In the genomic region with DNA sequence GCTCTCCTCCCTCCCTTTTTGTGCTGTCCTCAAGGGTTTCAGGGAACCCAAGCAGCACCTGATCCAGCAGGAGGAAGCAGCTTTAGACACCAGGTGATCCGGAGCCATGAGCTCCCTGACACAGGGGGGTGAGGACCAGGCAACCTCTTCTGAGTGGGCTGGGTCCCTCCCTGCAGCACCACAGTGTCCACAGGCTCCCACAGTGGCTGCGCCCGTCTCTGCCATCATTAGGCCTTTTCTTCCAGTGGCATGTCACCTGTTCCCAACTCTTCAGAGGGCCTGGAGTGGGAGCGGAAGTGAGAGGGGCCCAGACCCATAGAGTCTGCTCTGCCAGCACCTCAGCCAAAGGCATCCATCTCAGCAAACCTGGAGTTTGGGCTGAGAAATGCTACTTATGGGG, we compare ENCODE assay signal across 39 cellular contexts. TPM values are rescaled to one million over a fixed set of nuclear protein-coding genes. Genes with fewer than 3 reads are reported as not detected.
"Had no signal": no experiment of that assay in that cellular context is flagged by ENCODE, and none has a peak within 500 bp of the region (broad histone marks: within the 10 kb centered on the region; RNA-seq: fewer than 3 reads in every experiment).

No MANE protein-coding gene starts in this region.

- H3K9me3 ChIP-seq: adrenal gland, body of pancreas, breast epithelium had no signal

- H3K36me3 Mint-ChIP-seq: activated CD4-positive, alpha-beta memory T cell treated with anti-CD3 and anti-CD28 coated beads for 36 hours; activated naive CD4-positive, alpha-beta T cell treated with anti-CD3 and anti-CD28 coated beads, Interleukin-2, amount 50 U/mL, for 72 hours; activated naive CD8-positive, alpha-beta T cell treated with anti-CD3 and anti-CD28 coated beads for 36 hours had no signal

- ATAC-seq: activated CD8-positive, alpha-beta T cell treated with anti-CD3 and anti-CD28 coated beads for 36 hours; activated naive CD4-positive, alpha-beta T cell treated with anti-CD3 and anti-CD28 coated beads, Interleukin-2, amount 50 U/mL, for 72 hours; activated T-cell treated with anti-CD3 and anti-CD28 coated beads, Interleukin-2, amount 50 U/mL, for 4 hours; activated T-cell treated with anti-CD3 and anti-CD28 coated beads, Interleukin-2, amount 50 U/mL, for 72 hours; activated T-helper 17 cell treated with anti-CD3 and anti-CD28 coated beads, Interleukin-2, amount 50 U/mL, for 72 hours; body of pancreas had no signal

- H3K9me3 Mint-ChIP-seq: activated B cell treated with CpG ODN at 0.5 μM for 24 hours; activated CD4-positive, alpha-beta memory T cell treated with anti-CD3 and anti-CD28 coated beads for 36 hours; activated CD4-positive, alpha-beta T cell treated with anti-CD3 and anti-CD28 coated beads, Interleukin-2, amount 10 ng/mL, durations not matched to agents 24 days and 14 days; activated CD8-positive, alpha-beta T cell treated with anti-CD3 and anti-CD28 coated beads for 36 hours; activated naive CD4-positive, alpha-beta T cell treated with anti-CD3 and anti-CD28 coated beads for 36 hours; activated naive CD4-positive, alpha-beta T cell treated with anti-CD3 and anti-CD28 coated beads, Interleukin-2, amount 50 U/mL, for 72 hours; activated naive CD8-positive, alpha-beta T cell treated with anti-CD3 and anti-CD28 coated beads for 36 hours; activated T-cell treated with anti-CD3 and anti-CD28 coated beads, Interleukin-2, amount 50 U/mL, for 4 hours; activated T-cell treated with anti-CD3 and anti-CD28 coated beads, Interleukin-2, amount 50 U/mL, for 72 hours; activated T-helper 1 cell treated with anti-CD3 and anti-CD28 coated beads, Interleukin-12 subunit alpha, Interleukin-12 subunit beta, Interleukin-2, Interleukin-4 antibody, amounts not matched to agents 30 ng/mL and 10 ng/mL and 1 ng/mL, durations not matched to agents 14 hours and 24 hours and 36 hours; activated T-helper 17 cell treated with anti-CD3 and anti-CD28 coated beads, Interleukin-2, amount 50 U/mL, for 72 hours; central memory CD8-positive, alpha-beta T cell; T-helper 1 cell treated with Interleukin-12 subunit alpha and Interleukin-12 subunit beta and Interleukin-4 antibody, amounts not matched to agents 30 μg/mL and 1 μg/mL, for 36 hours; T-helper 2 cell treated with Interferon-gamma antibody and Interleukin-4, amounts not matched to agents 5 μg/mL and 100 μg/mL, for 36 hours had no signal

- H3K36me3 ChIP-seq: adrenal gland, brain microvascular endothelial cell, breast epithelium had no signal

- DNase-seq: activated B cell treated with CpG ODN at 0.5 μM for 24 hours; activated CD4-positive, alpha-beta memory T cell treated with anti-CD3 and anti-CD28 coated beads for 36 hours; activated CD4-positive, alpha-beta T cell treated with anti-CD3 and anti-CD28 coated beads for 4 hours; activated CD4-positive, alpha-beta T cell treated with anti-CD3 and anti-CD28 coated beads, Interleukin-2, amount 10 ng/mL, durations not matched to agents 24 days and 14 days; activated CD4-positive, alpha-beta T cell treated with anti-CD3 and anti-CD28 coated beads, Interleukin-2, amount 50 U/mL, for 1 hour; activated CD4-positive, alpha-beta T cell treated with anti-CD3 and anti-CD28 coated beads, Interleukin-2, amount 50 U/mL, for 4 hours; activated CD4-positive, CD25-positive, alpha-beta regulatory T cell treated with anti-CD3 and anti-CD28 coated beads, Interleukin-2, amount 50 U/mL, for 72 hours; activated CD8-positive, alpha-beta memory T cell treated with anti-CD3 and anti-CD28 coated beads, Interleukin-2, amount 50 U/mL, for 4 hours; activated CD8-positive, alpha-beta T cell treated with anti-CD3 and anti-CD28 coated beads for 36 hours; activated effector memory CD4-positive, alpha-beta T cell treated with anti-CD3 and anti-CD28 coated beads, Interleukin-2, amount 50 U/mL, for 16 hours; activated gamma-delta T cell treated with Interleukin-2 at 50 U/mL for 16 hours; activated naive CD4-positive, alpha-beta T cell; activated naive CD4-positive, alpha-beta T cell treated with anti-CD3 and anti-CD28 coated beads for 36 hours; activated naive CD4-positive, alpha-beta T cell treated with anti-CD3 and anti-CD28 coated beads, Interleukin-2, amount 50 U/mL, for 16 hours; activated naive CD8-positive, alpha-beta T cell treated with anti-CD3 and anti-CD28 coated beads for 36 hours; activated T-cell treated with anti-CD3 and anti-CD28 coated beads for 4 hours; activated T-cell treated with anti-CD3 and anti-CD28 coated beads, Interleukin-2, amount 50 U/mL, for 1 hour; activated T-cell treated with anti-CD3 and anti-CD28 coated beads, Interleukin-2, amount 50 U/mL, for 4 hours; activated T-cell treated with anti-CD3 and anti-CD28 coated beads, Interleukin-2, amount 50 U/mL, for 72 hours; adrenal gland; amniotic stem cell; aorta; body of pancreas; brain microvascular endothelial cell; caudate nucleus; cerebellar nuclear complex; T-helper 1 cell; T-helper 2 cell; T-helper 9 cell had no signal

- H3K27ac Mint-ChIP-seq: activated B cell treated with CpG ODN at 0.5 μM for 24 hours; activated CD4-positive, alpha-beta memory T cell treated with anti-CD3 and anti-CD28 coated beads for 36 hours; activated CD4-positive, alpha-beta T cell treated with anti-CD3 and anti-CD28 coated beads, Interleukin-2, amount 10 ng/mL, durations not matched to agents 24 days and 14 days; activated CD8-positive, alpha-beta T cell treated with anti-CD3 and anti-CD28 coated beads for 36 hours; activated naive CD4-positive, alpha-beta T cell treated with anti-CD3 and anti-CD28 coated beads for 36 hours; activated naive CD8-positive, alpha-beta T cell treated with anti-CD3 and anti-CD28 coated beads for 36 hours; activated T-cell treated with anti-CD3 and anti-CD28 coated beads, Interleukin-2, amount 50 U/mL, for 72 hours; activated T-helper 1 cell treated with anti-CD3 and anti-CD28 coated beads, Interleukin-12 subunit alpha, Interleukin-12 subunit beta, Interleukin-2, Interleukin-4 antibody, amounts not matched to agents 30 ng/mL and 10 ng/mL and 1 ng/mL, durations not matched to agents 14 hours and 24 hours and 36 hours; activated T-helper 17 cell treated with anti-CD3 and anti-CD28 coated beads, Interleukin-2, amount 50 U/mL, for 72 hours; T-helper 1 cell treated with Interleukin-12 subunit alpha and Interleukin-12 subunit beta and Interleukin-4 antibody, amounts not matched to agents 30 μg/mL and 1 μg/mL, for 36 hours; T-helper 2 cell treated with Interferon-gamma antibody and Interleukin-4, amounts not matched to agents 5 μg/mL and 100 μg/mL, for 36 hours had no signal

- H3K27me3 Mint-ChIP-seq: activated CD8-positive, alpha-beta T cell treated with anti-CD3 and anti-CD28 coated beads for 36 hours; activated naive CD8-positive, alpha-beta T cell treated with anti-CD3 and anti-CD28 coated beads for 36 hours had no signal

- H3K4me1 Mint-ChIP-seq: activated B cell treated with CpG ODN at 0.5 μM for 24 hours; activated CD4-positive, alpha-beta T cell treated with anti-CD3 and anti-CD28 coated beads, Interleukin-2, amount 10 ng/mL, durations not matched to agents 24 days and 14 days; activated naive CD8-positive, alpha-beta T cell treated with anti-CD3 and anti-CD28 coated beads for 36 hours; activated T-helper 17 cell treated with anti-CD3 and anti-CD28 coated beads, Interleukin-2, amount 50 U/mL, for 72 hours; central memory CD8-positive, alpha-beta T cell had no signal

- H3K27ac ChIP-seq: adrenal gland, body of pancreas, brain microvascular endothelial cell, breast epithelium, VCaP had no signal

- H3K27me3 ChIP-seq: body of pancreas, breast epithelium had no signal

- H3K4me3 Mint-ChIP-seq: activated B cell treated with CpG ODN at 0.5 μM for 24 hours; activated CD4-positive, alpha-beta memory T cell treated with anti-CD3 and anti-CD28 coated beads for 36 hours; activated CD4-positive, alpha-beta T cell treated with anti-CD3 and anti-CD28 coated beads, Interleukin-2, amount 10 ng/mL, durations not matched to agents 24 days and 14 days; activated CD8-positive, alpha-beta T cell treated with anti-CD3 and anti-CD28 coated beads for 36 hours; activated naive CD4-positive, alpha-beta T cell treated with anti-CD3 and anti-CD28 coated beads for 36 hours; activated naive CD8-positive, alpha-beta T cell treated with anti-CD3 and anti-CD28 coated beads for 36 hours; activated T-cell treated with anti-CD3 and anti-CD28 coated beads, Interleukin-2, amount 50 U/mL, for 4 hours; activated T-cell treated with anti-CD3 and anti-CD28 coated beads, Interleukin-2, amount 50 U/mL, for 72 hours; activated T-helper 1 cell treated with anti-CD3 and anti-CD28 coated beads, Interleukin-12 subunit alpha, Interleukin-12 subunit beta, Interleukin-2, Interleukin-4 antibody, amounts not matched to agents 30 ng/mL and 10 ng/mL and 1 ng/mL, durations not matched to agents 14 hours and 24 hours and 36 hours; activated T-helper 17 cell treated with anti-CD3 and anti-CD28 coated beads, Interleukin-2, amount 50 U/mL, for 72 hours; central memory CD8-positive, alpha-beta T cell; T-helper 1 cell treated with Interleukin-12 subunit alpha and Interleukin-12 subunit beta and Interleukin-4 antibody, amounts not matched to agents 30 μg/mL and 1 μg/mL, for 36 hours; T-helper 2 cell treated with Interferon-gamma antibody and Interleukin-4, amounts not matched to agents 5 μg/mL and 100 μg/mL, for 36 hours had no signal

- H3K4me1 ChIP-seq: adrenal gland, body of pancreas, breast epithelium had no signal

- H3K4me3 ChIP-seq: adrenal gland, body of pancreas, breast epithelium had no signal

RNA-seq across cellular contexts. Expression of gene KRT76, which starts 0.4 kb away (rescaled TPM):
- total RNA-seq: activated B cell treated with CpG ODN at 0.5 μM for 24 hours; activated CD4-positive, alpha-beta memory T cell treated with anti-CD3 and anti-CD28 coated beads for 36 hours; activated CD4-positive, alpha-beta T cell treated with anti-CD3 and anti-CD28 coated beads, Interleukin-2, amount 10 ng/mL, durations not matched to agents 24 days and 14 days; activated CD8-positive, alpha-beta memory T cell treated with anti-CD3 and anti-CD28 coated beads for 36 hours; activated CD8-positive, alpha-beta T cell treated with anti-CD3 and anti-CD28 coated beads for 36 hours; activated naive CD4-positive, alpha-beta T cell treated with anti-CD3 and anti-CD28 coated beads for 36 hours; activated naive CD4-positive, alpha-beta T cell treated with anti-CD3 and anti-CD28 coated beads, Interleukin-2, amount 50 U/mL, for 72 hours; activated naive CD8-positive, alpha-beta T cell treated with anti-CD3 and anti-CD28 coated beads for 36 hours; activated T-cell treated with anti-CD3 and anti-CD28 coated beads, Interleukin-2, amount 50 U/mL, for 4 hours; activated T-cell treated with anti-CD3 and anti-CD28 coated beads, Interleukin-2, amount 50 U/mL, for 72 hours; activated T-helper 1 cell treated with anti-CD3 and anti-CD28 coated beads, Interleukin-12 subunit alpha, Interleukin-12 subunit beta, Interleukin-2, Interleukin-4 antibody, amounts not matched to agents 30 ng/mL and 10 ng/mL and 1 ng/mL, durations not matched to agents 14 hours and 24 hours and 36 hours; activated T-helper 17 cell treated with anti-CD3 and anti-CD28 coated beads, Interleukin-2, amount 50 U/mL, for 72 hours; adrenal gland; aorta; astrocyte; body of pancreas; breast epithelium had no signal
- polyA plus RNA-seq: adrenal gland, aorta had no signal

RNA-seq across cellular contexts. Expression of gene KRT3, which starts 18.4 kb away (rescaled TPM):
- total RNA-seq: activated B cell treated with CpG ODN at 0.5 μM for 24 hours; activated CD4-positive, alpha-beta memory T cell treated with anti-CD3 and anti-CD28 coated beads for 36 hours; activated CD8-positive, alpha-beta memory T cell treated with anti-CD3 and anti-CD28 coated beads for 36 hours; activated CD8-positive, alpha-beta T cell treated with anti-CD3 and anti-CD28 coated beads for 36 hours; activated naive CD4-positive, alpha-beta T cell treated with anti-CD3 and anti-CD28 coated beads for 36 hours; activated naive CD8-positive, alpha-beta T cell treated with anti-CD3 and anti-CD28 coated beads for 36 hours; activated T-cell treated with anti-CD3 and anti-CD28 coated beads, Interleukin-2, amount 50 U/mL, for 4 hours; activated T-cell treated with anti-CD3 and anti-CD28 coated beads, Interleukin-2, amount 50 U/mL, for 72 hours; activated T-helper 17 cell treated with anti-CD3 and anti-CD28 coated beads, Interleukin-2, amount 50 U/mL, for 72 hours; adrenal gland; aorta; body of pancreas; breast epithelium had no signal
- polyA plus RNA-seq: adrenal gland, aorta had no signal

RNA-seq across cellular contexts. Expression of gene KRT4, which starts 36.4 kb away (rescaled TPM):
- total RNA-seq: activated B cell treated with CpG ODN at 0.5 μM for 24 hours; activated CD4-positive, alpha-beta memory T cell treated with anti-CD3 and anti-CD28 coated beads for 36 hours; activated CD4-positive, alpha-beta T cell treated with anti-CD3 and anti-CD28 coated beads, Interleukin-2, amount 10 ng/mL, durations not matched to agents 24 days and 14 days; activated CD8-positive, alpha-beta memory T cell treated with anti-CD3 and anti-CD28 coated beads for 36 hours; activated naive CD4-positive, alpha-beta T cell treated with anti-CD3 and anti-CD28 coated beads for 36 hours; activated naive CD4-positive, alpha-beta T cell treated with anti-CD3 and anti-CD28 coated beads, Interleukin-2, amount 50 U/mL, for 72 hours; activated T-cell treated with anti-CD3 and anti-CD28 coated beads, Interleukin-2, amount 50 U/mL, for 4 hours; activated T-helper 1 cell treated with anti-CD3 and anti-CD28 coated beads, Interleukin-12 subunit alpha, Interleukin-12 subunit beta, Interleukin-2, Interleukin-4 antibody, amounts not matched to agents 30 ng/mL and 10 ng/mL and 1 ng/mL, durations not matched to agents 14 hours and 24 hours and 36 hours; activated T-helper 17 cell treated with anti-CD3 and anti-CD28 coated beads, Interleukin-2, amount 50 U/mL, for 72 hours; aorta; astrocyte had no signal

RNA-seq across cellular contexts. Expression of gene KRT79, which starts 56.5 kb away (rescaled TPM):
- total RNA-seq: activated B cell treated with CpG ODN at 0.5 μM for 24 hours; activated CD4-positive, alpha-beta memory T cell treated with anti-CD3 and anti-CD28 coated beads for 36 hours; activated CD4-positive, alpha-beta T cell treated with anti-CD3 and anti-CD28 coated beads, Interleukin-2, amount 10 ng/mL, durations not matched to agents 24 days and 14 days; activated naive CD4-positive, alpha-beta T cell treated with anti-CD3 and anti-CD28 coated beads for 36 hours; activated T-helper 1 cell treated with anti-CD3 and anti-CD28 coated beads, Interleukin-12 subunit alpha, Interleukin-12 subunit beta, Interleukin-2, Interleukin-4 antibody, amounts not matched to agents 30 ng/mL and 10 ng/mL and 1 ng/mL, durations not matched to agents 14 hours and 24 hours and 36 hours; adrenal gland; aorta; body of pancreas had no signal
- polyA plus RNA-seq: aorta had no signal
